17 cellular contexts compared by ENCODE assay signal in the genomic region with DNA sequence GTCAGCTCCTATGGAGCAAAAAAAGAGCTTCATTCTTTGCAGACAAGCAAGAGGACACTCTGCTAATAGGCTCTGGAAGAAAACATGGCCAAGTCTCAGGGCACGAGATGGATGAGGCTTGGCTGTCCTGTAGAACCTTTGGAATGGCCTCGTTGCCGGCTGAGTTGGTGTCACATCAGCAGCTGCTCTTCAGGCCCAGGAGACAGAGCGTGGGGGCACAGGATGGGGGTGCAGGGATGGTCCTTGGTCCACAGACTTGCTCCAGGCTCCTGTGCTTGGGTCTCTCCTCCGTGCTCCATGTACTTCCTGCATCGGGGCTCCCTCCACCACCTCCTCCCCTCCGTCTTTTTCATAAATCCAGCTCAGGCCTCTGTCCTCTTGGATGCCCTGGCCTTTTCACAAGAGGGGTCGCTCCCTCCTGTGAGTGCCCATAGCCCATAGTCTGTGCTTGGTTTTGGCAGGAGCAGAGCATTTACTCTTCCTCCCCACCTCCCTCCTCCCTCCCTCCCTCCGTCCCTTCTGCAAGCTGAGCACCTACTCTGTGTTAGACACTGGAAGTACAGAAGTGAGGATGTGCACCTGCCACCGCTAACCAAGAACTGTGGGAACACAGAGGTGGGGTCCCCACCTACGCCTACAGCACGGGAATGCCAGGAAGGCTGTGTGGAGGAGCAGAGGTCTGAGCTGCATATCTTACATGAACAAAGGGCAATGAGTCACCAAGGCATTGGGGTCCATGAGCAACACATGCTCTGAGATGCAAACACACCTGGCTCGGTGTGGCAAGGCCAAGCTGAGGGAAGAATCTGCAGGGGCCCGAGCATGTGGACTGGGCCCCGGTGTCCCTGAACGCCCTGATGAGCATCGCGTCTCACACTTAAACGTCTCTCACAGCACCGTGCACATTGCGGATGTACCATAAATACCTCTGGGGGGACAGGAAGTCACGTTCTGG.
A peak's percentile ranks its signal among the peaks of the same experiment; 100 is the strongest.
DNase-seq lines count a peak whose midpoint lies in the region; ATAC-seq and TF ChIP-seq lines count a peak whose summit lies in the region.
"Had no signal": no experiment of that assay in that cellular context is flagged by ENCODE, and none has a peak within 500 bp of the region (broad histone marks: within the 10 kb centered on the region; RNA-seq: fewer than 3 reads in every experiment).

No MANE protein-coding gene starts in this region.

- ATAC-seq in DND-41 (ENCODE audit: insufficient read depth, low read depth) (no peak), GM18870 (IDR thresholded peaks at IDR 0.05; ENCODE audit: unreplicated experiment) (no peak)
- ATAC-seq: CD8-positive, alpha-beta T cell; K562; PC-3 had no signal

- no peak overlapping the region for H3K4me2 ChIP-seq in DND-41 (ENCODE audit: insufficient read depth, low read length)
- H3K4me2 ChIP-seq in Karpas-422 (ENCODE audit: low read depth, low read length, poor library complexity, severe bottlenecking) = peak overlapping the region; percentile 18

- H4K20me1 ChIP-seq in DND-41 (ENCODE audit: insufficient read depth, low read length) (no peaks in the 10 kb centered on the region), Karpas-422 (ENCODE audit: insufficient read depth, low read depth, low read length) (no peaks in the 10 kb centered on the region)

- 83% methylated on average over 22 of the region's 22 CpGs for WGBS in suprapubic skin

- H3K4me3 ChIP-seq in DND-41 (ENCODE audit: low read depth in 1 of 2, low read length in 2 of 2) (no peak overlapping the region), Karpas-422 (ENCODE audit: low read length) (no peak overlapping the region), suprapubic skin (no peak overlapping the region)
- H3K4me3 ChIP-seq: GM23248, K562 had no signal

- H3K4me1 ChIP-seq in DND-41 (ENCODE audit: insufficient read depth, low read length) (no peaks in the 10 kb centered on the region), Karpas-422 (ENCODE audit: low read length) (peaks cover 72% of the 10 kb centered on the region), suprapubic skin (no peaks in the 10 kb centered on the region)
- H3K4me1 ChIP-seq: BE2C had no signal

- H3K9ac ChIP-seq in DND-41 (ENCODE audit: low read depth, low read length) = no peak overlapping the region
- peak overlapping the region; percentile 47 for H3K9ac ChIP-seq in Karpas-422 (ENCODE audit: low read length)
- H3K9ac ChIP-seq: GM23248 had no signal

- H3K27me3 ChIP-seq in DND-41 (ENCODE audit: insufficient read depth, low read length, poor library complexity) = no peaks in the 10 kb centered on the region
- no peaks in the 10 kb centered on the region for H3K27me3 ChIP-seq in Karpas-422 (ENCODE audit: low read length)
- no peaks in the 10 kb centered on the region for H3K27me3 ChIP-seq in suprapubic skin
- H3K27me3 ChIP-seq: BE2C had no signal

- H3K79me2 ChIP-seq in DND-41 (ENCODE audit: insufficient read depth, low read length) (no peaks in the 10 kb centered on the region), Karpas-422 (ENCODE audit: low read length) (peaks cover 10% of the 10 kb centered on the region)

- TF ChIP-seq CTCF in DND-41 (IDR thresholded peaks at IDR 0.05; ENCODE audit: borderline replicate concordance, extremely low read depth, low read length, poor library complexity, severe bottlenecking) = no peak
- no peak for TF ChIP-seq CTCF in suprapubic skin (IDR thresholded peaks at IDR 0.05)

- no peaks in the 10 kb centered on the region for H3K9me2 ChIP-seq in Karpas-422 (replicated peaks; ENCODE audit: insufficient read depth, low read length)

- H3K27ac ChIP-seq in DND-41 (ENCODE audit: low read length) = no peak overlapping the region
- H3K27ac ChIP-seq in Karpas-422 (ENCODE audit: low read length) = peak overlapping the region; percentile 100
- H3K27ac ChIP-seq in suprapubic skin = no peak overlapping the region
- H3K27ac ChIP-seq: GM23248, HL-60 had no signal

- H2AFZ ChIP-seq in DND-41 (ENCODE audit: low read depth, low read length) (no peak overlapping the region), Karpas-422 (ENCODE audit: low read length) (no peak overlapping the region)
- H2AFZ ChIP-seq: GM23248 had no signal

- no peak for TF ChIP-seq POLR2A in suprapubic skin (IDR thresholded peaks at IDR 0.05)

- H3K36me3 ChIP-seq in DND-41 (ENCODE audit: insufficient read depth, low read length) = no peaks in the 10 kb centered on the region
- peaks cover 13% of the 10 kb centered on the region for H3K36me3 ChIP-seq in Karpas-422 (ENCODE audit: insufficient read depth, low read length)
- no peaks in the 10 kb centered on the region for H3K36me3 ChIP-seq in suprapubic skin
- H3K36me3 ChIP-seq: BE2C had no signal

- no peak for TF ChIP-seq EP300 in suprapubic skin (IDR thresholded peaks at IDR 0.05)

- no peaks in the 10 kb centered on the region for H3K9me3 ChIP-seq in DND-41 (ENCODE audit: insufficient read depth, low read length, severe bottlenecking)
- no peaks in the 10 kb centered on the region for H3K9me3 ChIP-seq in Karpas-422 (ENCODE audit: low read length)
- no peaks in the 10 kb centered on the region for H3K9me3 ChIP-seq in suprapubic skin
- H3K9me3 ChIP-seq: BE2C had no signal

- DNase-seq in DND-41 (peak; percentile 2), Karpas-422 (peak; percentile 80), mucosa of gallbladder (ENCODE audit: low spot score) (peak; percentile 9), suprapubic skin (ENCODE audit: low spot score in 2 of 2) (peak; percentile 46 to 65), NCI-H1436 (lab: John Stamatoyannopoulos, UW) (no peak)
- no peak for DNase-seq in central memory CD4-positive, alpha-beta T cell
- DNase-seq: BE2C, GDM1, GM23248, NCI-H1092, NCI-H1694, NCI-H446, PC-3 had no signal

Comparison
In these comparisons a context has a peak if more than half of its experiments do, and no peak if none do; other contexts are left out.
1. DNase-seq: peak in DND-41 (single experiment), Karpas-422 (single experiment), mucosa of gallbladder (single experiment) and suprapubic skin (2 of 2); none in central memory CD4-positive, alpha-beta T cell (single experiment) and NCI-H1436 (single experiment).